In genomic region chr19:49581007-49581508, GRCh38 we compare ENCODE assay signal across 8 cellular contexts. TPM values are rescaled to one million over a fixed set of nuclear protein-coding genes. Genes with fewer than 3 reads are reported as not detected.
DNase-seq lines count a peak whose midpoint lies in the region; ATAC-seq and TF ChIP-seq lines count a peak whose summit lies in the region.

PRRG2 (plus strand) TSS chr19:49581316; CDS start chr19:49583220, 1,904 bp downstream.

- H3K27me3 ChIP-seq in RWPE2 (ENCODE audit: insufficient read depth, poor library complexity, severe bottlenecking) (no peaks in the 10 kb centered on the region), psoas muscle (ENCODE audit: insufficient read depth in 3 of 3, low read length in 2 of 3) (no peaks in the 10 kb centered on the region)

- H3K4me3 ChIP-seq in GM12864 (ENCODE audit: low read depth, low read length): peak within 1 kb of the TSS; percentile 99
- H3K4me3 ChIP-seq in RWPE2 (ENCODE audit: severe bottlenecking): peak within 1 kb of the TSS; percentile 48
- peak within 1 kb of the TSS; percentile 97 for H3K4me3 ChIP-seq in fibroblast of the aortic adventitia (ENCODE audit: low read depth, low read length)
- H3K4me3 ChIP-seq in psoas muscle: peak within 1 kb of the TSS; percentile 88

- H3K9me3 ChIP-seq in RWPE2 (ENCODE audit: severe bottlenecking) (no peaks in the 10 kb centered on the region), psoas muscle (no peaks in the 10 kb centered on the region)

- peak within 1 kb of the TSS; percentile 35 for H3K27ac ChIP-seq in RWPE2 (ENCODE audit: poor library complexity, severe bottlenecking)
- H3K27ac ChIP-seq in psoas muscle: peak within 1 kb of the TSS; percentile 80

- 0 out of 3 replicates have a peak, but pooled peaks have one; percentile 35 for ATAC-seq in RWPE2 (ENCODE audit: low read depth)
- ATAC-seq in psoas muscle: no peak
- ATAC-seq in GM18870 (IDR thresholded peaks at IDR 0.05; ENCODE audit: unreplicated experiment): no peak
- no peak for ATAC-seq in GM21367 (IDR thresholded peaks at IDR 0.05; ENCODE audit: unreplicated experiment)

- peaks cover 3% of the 10 kb centered on the region for H3K36me3 ChIP-seq in RWPE2 (ENCODE audit: low read depth)
- H3K36me3 ChIP-seq in psoas muscle (ENCODE audit: insufficient read depth in 1 of 2, low read depth in 1 of 2): peaks cover 0 to 5% of the 10 kb centered on the region in 2 donors

- H3K4me1 ChIP-seq in RWPE2 (ENCODE audit: insufficient read depth, poor library complexity, severe bottlenecking) (peaks cover 6% of the 10 kb centered on the region), psoas muscle (peaks cover 30% of the 10 kb centered on the region)

- TF ChIP-seq CTCF in GM12864 (IDR thresholded peaks at IDR 0.05; ENCODE audit: low read depth, low read length, missing control alignments) (no peak), RWPE2 (IDR thresholded peaks at IDR 0.05; ENCODE audit: poor library complexity, severe bottlenecking) (no peak), fibroblast of the aortic adventitia (IDR thresholded peaks at IDR 0.05; ENCODE audit: insufficient read depth, low read length) (no peak), psoas muscle (IDR thresholded peaks at IDR 0.05) (no peak)

- DNase-seq in GM12864 (ENCODE audit: low read depth): no peak
- peak; percentile 65 for DNase-seq in RWPE2 (ENCODE audit: low spot score)
- DNase-seq in fibroblast of the aortic adventitia (ENCODE audit: low read depth): no peak
- DNase-seq in psoas muscle: no peak
- no peak for DNase-seq in activated gamma-delta T cell treated with Interleukin-2 at 50 U/mL for 16 hours
- no peak for DNase-seq in NOMO-1 treated with dmso at 0.1 percent for 144 hours (lab: John Stamatoyannopoulos, UW; ENCODE audit: unreplicated experiment)

- WGBS in psoas muscle, 3 donors: 21 to 30% (median 28%) methylated on average over 15 of the region's 15 CpGs

- intact Hi-C loops in psoas muscle (cut with DNase I): no loop called here

RNA-seq across cellular contexts. Expression of gene PRRG2, which starts in this region (rescaled TPM):
- total RNA-seq in fibroblast of the aortic adventitia (ENCODE audit: low replicate concordance) (0.27 and 0.57 TPM in 2 replicates), psoas muscle (under 1 TPM; 0.24 to 0.89 (median 0.69) TPM)
- polyA plus RNA-seq in psoas muscle: 10 to 100 TPM in 1 of 3 donors, 1 to 10 TPM in 2; 1.4 to 16.0 (median 5.9) TPM

Comparison
In these comparisons a context has a peak if more than half of its experiments do, and no peak if none do; other contexts are left out.
1. H3K4me3 ChIP-seq: peak in every context shown above with its lines; median percentile 99 in GM12864; 97 in fibroblast of the aortic adventitia; 88 in psoas muscle; 48 in RWPE2.